10 cellular contexts compared by ENCODE assay signal in the genomic region with DNA sequence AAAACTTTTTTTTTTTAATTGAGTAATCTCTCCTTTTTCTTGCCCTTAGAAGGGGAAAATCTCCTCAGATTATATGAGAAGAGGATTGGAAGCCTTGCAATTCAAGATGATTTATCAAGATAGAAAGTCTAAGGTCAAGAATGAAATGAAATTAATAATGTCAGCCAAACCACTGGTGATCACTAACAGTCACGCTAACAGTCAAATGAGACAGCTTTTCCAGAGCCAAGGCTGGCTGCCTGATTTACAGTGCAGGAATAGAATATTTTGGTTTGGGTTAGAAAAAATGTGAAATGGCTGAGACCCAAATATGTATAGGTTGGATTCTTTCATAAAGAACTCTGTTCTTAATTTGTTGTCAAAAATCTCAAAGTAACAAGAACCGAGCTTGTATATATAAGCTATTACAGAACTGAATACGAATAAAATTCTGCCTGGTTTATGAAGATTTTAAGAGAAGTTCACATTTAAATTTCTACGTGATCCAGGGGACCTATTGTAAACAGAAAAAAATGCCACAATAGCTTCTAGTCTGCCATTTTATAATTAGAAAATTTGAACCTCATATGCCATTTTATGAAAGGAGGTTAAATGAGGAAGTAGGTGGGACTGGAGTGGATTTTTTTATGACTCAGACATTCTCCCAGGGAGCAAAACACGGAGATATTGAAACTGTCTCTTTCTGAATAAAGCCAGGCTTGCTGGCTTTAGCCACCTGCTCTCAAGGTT.
DNase-seq lines count a peak whose midpoint lies in the region; ATAC-seq and TF ChIP-seq lines count a peak whose summit lies in the region.
"Had no signal": no experiment of that assay in that cellular context is flagged by ENCODE, and none has a peak within 500 bp of the region (broad histone marks: within the 10 kb centered on the region; RNA-seq: fewer than 3 reads in every experiment).

No MANE protein-coding gene starts in this region.

- DNase-seq in DMS53 (lab: John Stamatoyannopoulos, UW), result peak; percentile 37
- DNase-seq in DMS53 treated with DMSO at 0.1 percent for 48 hours (lab: John Stamatoyannopoulos, UW; ENCODE audit: unreplicated experiment), result no peak
- DNase-seq in SK-N-SH, result no peak
- peak in 1 of 2 donors; percentile 27 for DNase-seq in foreskin keratinocyte
- no peak for DNase-seq in type B pancreatic cell (ENCODE audit: extremely low spot score, unreplicated experiment)
- DNase-seq in cortex of kidney (lab: John Stamatoyannopoulos, UW), result no peak
- no peak for DNase-seq in NCI-H748 (lab: John Stamatoyannopoulos, UW; ENCODE audit: unreplicated experiment)
- no peak for DNase-seq in HK-2 (ENCODE audit: unreplicated experiment)

- no peaks in the 10 kb centered on the region for H3K79me2 ChIP-seq in SK-N-SH (ENCODE audit: insufficient read depth)

- POLR2A ChIA-PET in SK-N-SH (lab: Yijun Ruan, JAX), result no interaction called here

- H3K27ac ChIP-seq in SK-N-SH (ENCODE audit: low read depth in 2 of 2, low read length in 1 of 2) (peak overlapping the region; percentile 82 to 86), foreskin keratinocyte (peak overlapping the region; percentile 32)
- H3K27ac ChIP-seq: 22Rv1 had no signal

- peak overlapping the region; percentile 92 for H3K27ac Mint-ChIP-seq in type B pancreatic cell
- H3K27ac Mint-ChIP-seq: T-helper 2 cell treated with Interferon-gamma antibody and Interleukin-4, amounts not matched to agents 5 μg/mL and 100 μg/mL, for 36 hours had no signal

- 34% methylated on average over 5 of the region's 5 CpGs for WGBS in SK-N-SH (ENCODE audit: low lambda C conversion rate)

- no peak for TF ChIP-seq CTCF in SK-N-SH (IDR thresholded peaks at IDR 0.05)
- no peak for TF ChIP-seq CTCF in foreskin keratinocyte (conservative IDR thresholded peaks at IDR 0.05)
- TF ChIP-seq CTCF in type B pancreatic cell (conservative IDR thresholded peaks at IDR 0.05), result no peak

- H4K20me1 ChIP-seq in SK-N-SH (ENCODE audit: insufficient read depth), result no peaks in the 10 kb centered on the region

- peak overlapping the region in 1 of 2 experiments; percentile 1; a peak in 1 of 4 replicates for H3K4me3 ChIP-seq in SK-N-SH (ENCODE audit: low read depth in 2 of 2, low read length in 1 of 2)

- peak; percentile 25 to 65; a peak in 1 of 4 replicates for TF ChIP-seq EP300 in SK-N-SH (IDR thresholded peaks at IDR 0.05; ENCODE audit: borderline replicate concordance in 1 of 2, low read depth in 1 of 2, low read length in 1 of 2)

- H2AFZ ChIP-seq in SK-N-SH (ENCODE audit: low read depth), result peak overlapping the region; percentile 57; the same call in 1 of the 2 replicates

- TF ChIP-seq RAD21 in SK-N-SH (IDR thresholded peaks at IDR 0.05; ENCODE audit: low read length), result no peak

- H3K4me2 ChIP-seq in SK-N-SH, result peak overlapping the region; percentile 75

- CTCF ChIA-PET in SK-N-SH (lab: Yijun Ruan, JAX), result interaction anchor here (0.6 to 1.0 kb wide), 2 partner anchors 63 to 681 kb away, joined by 3 to 4 read pairs; no protein-coding TSS in a partner anchor

- H3K36me3 Mint-ChIP-seq in type B pancreatic cell, result peaks cover 17% of the 10 kb centered on the region

- peak overlapping the region; percentile 38 for H3K4me3 Mint-ChIP-seq in type B pancreatic cell
- H3K4me3 Mint-ChIP-seq: T-helper 2 cell treated with Interferon-gamma antibody and Interleukin-4, amounts not matched to agents 5 μg/mL and 100 μg/mL, for 36 hours had no signal

- no peaks in the 10 kb centered on the region for H3K36me3 ChIP-seq in SK-N-SH (replicated peaks in 1 of 2; ENCODE audit: control insufficient read depth in 1 of 2, insufficient read depth in 2 of 2, low read length in 1 of 2)

- peak; percentile 6 for ATAC-seq in foreskin keratinocyte

- no peaks in the 10 kb centered on the region for H3K9me2 ChIP-seq in SK-N-SH

- H3K9ac ChIP-seq in SK-N-SH, result peak overlapping the region; percentile 49; the same call in 1 of the 2 replicates

- peaks cover 47% of the 10 kb centered on the region for H3K4me1 Mint-ChIP-seq in type B pancreatic cell (ENCODE audit: unreplicated experiment)

- H3K27me3 ChIP-seq in SK-N-SH (ENCODE audit: insufficient read depth), result no peaks in the 10 kb centered on the region
- H3K27me3 ChIP-seq in foreskin keratinocyte, result no peaks in the 10 kb centered on the region

- H3K9me3 Mint-ChIP-seq in type B pancreatic cell, result no peaks in the 10 kb centered on the region
- H3K9me3 Mint-ChIP-seq: T-helper 2 cell treated with Interferon-gamma antibody and Interleukin-4, amounts not matched to agents 5 μg/mL and 100 μg/mL, for 36 hours had no signal

- H3K27me3 Mint-ChIP-seq in type B pancreatic cell, result no peaks in the 10 kb centered on the region

- H3K4me1 ChIP-seq in SK-N-SH (ENCODE audit: control insufficient read depth in 1 of 2, insufficient read depth in 2 of 2, low read depth in 1 of 2, low read length in 1 of 2) (peaks cover 0 to 22% of the 10 kb centered on the region in 2 experiments; a peak in 3 of 4 replicates), foreskin keratinocyte (peaks cover 27% of the 10 kb centered on the region)

- peaks cover 38% of the 10 kb centered on the region for H3F3A ChIP-seq in SK-N-SH (replicated peaks; ENCODE audit: insufficient read depth)

- no peaks in the 10 kb centered on the region for H3K9me3 ChIP-seq in SK-N-SH

TF ChIP-seq in SK-N-SH, 30 proteins besides CTCF, POLR2A, EP300 and RAD21:
- TF ChIP-seq MEF2A (IDR thresholded peaks at IDR 0.05; ENCODE audit: borderline replicate concordance, low read depth), result no peak
- TF ChIP-seq FOXM1 (IDR thresholded peaks at IDR 0.05; ENCODE audit: low read depth), result peak; percentile 17; the same call in 1 of the 2 replicates
- TF ChIP-seq PBX3 (IDR thresholded peaks at IDR 0.05), result peak; percentile 89
- TF ChIP-seq, protein P1, sequence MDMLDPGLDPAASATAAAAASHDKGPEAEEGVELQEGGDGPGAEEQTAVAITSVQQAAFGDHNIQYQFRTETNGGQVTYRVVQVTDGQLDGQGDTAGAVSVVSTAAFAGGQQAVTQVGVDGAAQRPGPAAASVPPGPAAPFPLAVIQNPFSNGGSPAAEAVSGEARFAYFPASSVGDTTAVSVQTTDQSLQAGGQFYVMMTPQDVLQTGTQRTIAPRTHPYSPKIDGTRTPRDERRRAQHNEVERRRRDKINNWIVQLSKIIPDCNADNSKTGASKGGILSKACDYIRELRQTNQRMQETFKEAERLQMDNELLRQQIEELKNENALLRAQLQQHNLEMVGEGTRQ (IDR thresholded peaks at IDR 0.05; ENCODE audit: borderline replicate concordance, low read depth, low read length), result no peak
- peak; percentile 26; the same call in 1 of the 2 replicates for TF ChIP-seq RXRA (IDR thresholded peaks at IDR 0.05; ENCODE audit: borderline replicate concordance, low read depth)
- no peak for TF ChIP-seq MAX (IDR thresholded peaks at IDR 0.05; ENCODE audit: low read depth)
- TF ChIP-seq FOSL2 (IDR thresholded peaks at IDR 0.05; ENCODE audit: borderline replicate concordance, low read depth), result peak; percentile 57
- no peak for TF ChIP-seq FOXJ3 (CRISPR knock-in tag; IDR thresholded peaks at IDR 0.05)
- peak; percentile 54 for TF ChIP-seq JUND (IDR thresholded peaks at IDR 0.05)
- TF ChIP-seq NFIC (IDR thresholded peaks at IDR 0.05; ENCODE audit: borderline replicate concordance), result 0 out of 2 replicates have a peak, but pooled peaks have one; percentile 53
- peak; percentile 76 for TF ChIP-seq TCF12 (IDR thresholded peaks at IDR 0.05)
- TF ChIP-seq YY1 (IDR thresholded peaks at IDR 0.05; ENCODE audit: low read depth), result peak; percentile 76; the same call in 1 of the 2 replicates
- no peak for TF ChIP-seq SIN3A (IDR thresholded peaks at IDR 0.05; ENCODE audit: borderline replicate concordance, low read depth, low read length)
- TF ChIP-seq RFX5 (IDR thresholded peaks at IDR 0.05; ENCODE audit: low read length), result no peak
- TF ChIP-seq NRF1 (IDR thresholded peaks at IDR 0.05; ENCODE audit: low read depth, low read length), result no peak
- TF ChIP-seq TEAD4 (IDR thresholded peaks at IDR 0.05; ENCODE audit: borderline replicate concordance, insufficient read depth), result peak; percentile 41; the same call in 1 of the 2 replicates
TF ChIP-seq in SK-N-SH: peak in this region for 9.
